19 cellular contexts compared by ENCODE assay signal in genomic region chr20:50247196-50248094, GRCh38. TPM values are rescaled to one million over a fixed set of nuclear protein-coding genes. Genes with fewer than 3 reads are reported as not detected.
A peak's percentile ranks its signal among the peaks of the same experiment; 100 is the strongest.
DNase-seq lines count a peak whose midpoint lies in the region; ATAC-seq and TF ChIP-seq lines count a peak whose summit lies in the region.
"Had no signal": no experiment of that assay in that cellular context is flagged by ENCODE, and none has a peak within 500 bp of the region (broad histone marks: within the 10 kb centered on the region; RNA-seq: fewer than 3 reads in every experiment).

No MANE protein-coding gene starts in this region.

- no peaks in the 10 kb centered on the region for H3K9me3 Mint-ChIP-seq in H9
- H3K9me3 Mint-ChIP-seq in mesothelial cell of epicardium = no peaks in the 10 kb centered on the region
- H3K9me3 Mint-ChIP-seq: activated naive CD4-positive, alpha-beta T cell treated with anti-CD3 and anti-CD28 coated beads for 36 hours; naive thymus-derived CD4-positive, alpha-beta T cell had no signal

- no peak for TF ChIP-seq EP300 in suprapubic skin (IDR thresholded peaks at IDR 0.05)
- no peak for TF ChIP-seq EP300 in esophagus muscularis mucosa (IDR thresholded peaks at IDR 0.05)

- peaks cover 0 to 4% of the 10 kb centered on the region in 2 experiments; a peak in 3 of 4 replicates for H3K4me1 Mint-ChIP-seq in H9
- H3K4me1 Mint-ChIP-seq in mesothelial cell of epicardium = peaks cover 34% of the 10 kb centered on the region
- H3K4me1 Mint-ChIP-seq: B cell had no signal

- DNase-seq in H9 (no peak), adipocyte (ENCODE audit: low read depth) (no peak), mesothelial cell of epicardium (ENCODE audit: low spot score in 2 of 2, unreplicated experiment in 2 of 2) (no peak), suprapubic skin (ENCODE audit: low spot score in 2 of 2) (no peak), foreskin melanocyte (no peak), esophagus muscularis mucosa (ENCODE audit: extremely low spot score) (no peak)
- DNase-seq: activated CD4-positive, alpha-beta T cell treated with anti-CD3 and anti-CD28 coated beads, Interleukin-2, amount 50 U/mL, for 4 hours; activated naive CD4-positive, alpha-beta T cell treated with anti-CD3 and anti-CD28 coated beads for 36 hours; effector memory CD4-positive, alpha-beta T cell; heart right ventricle; Karpas-422; naive thymus-derived CD4-positive, alpha-beta T cell; NCI-H1048; NCI-H2029 treated with DMSO at 0.1 percent for 48 hours; NK-92 treated with Interleukin-12 subunit alpha and Interleukin-12 subunit beta, amount 100 ng/mL, for 24 hours; stimulated activated CD4-positive, alpha-beta T cell treated with anti-CD3 and anti-CD28 coated beads, Interleukin-4, amount 100 ng/mL, for 4 hours; SW 1271 had no signal

- H3K27ac ChIP-seq in H9 (ENCODE audit: insufficient read length, low read depth, low read length) = no peak overlapping the region
- H3K27ac ChIP-seq in suprapubic skin = peak overlapping the region; percentile 87
- H3K27ac ChIP-seq in esophagus muscularis mucosa (replicated peaks in 1 of 4) = no peak overlapping the region
- H3K27ac ChIP-seq: heart right ventricle had no signal

- H3K4me1 ChIP-seq in H9 (ENCODE audit: insufficient read depth, low read length) (no peaks in the 10 kb centered on the region), adipocyte (ENCODE audit: control insufficient read depth, insufficient read depth, low read length) (peaks cover 63% of the 10 kb centered on the region), suprapubic skin (peaks cover 68% of the 10 kb centered on the region), esophagus muscularis mucosa (no peaks in the 10 kb centered on the region)

- H2BK20ac ChIP-seq in H9 (ENCODE audit: low read depth, low read length, poor library complexity, severe bottlenecking) = no peak overlapping the region

- H3K4me2 ChIP-seq in H9 (ENCODE audit: insufficient read depth, insufficient read length, low read length) = no peak overlapping the region

- no peak overlapping the region for H3T11ph ChIP-seq in H9 (ENCODE audit: low read length)

- H3K23me2 ChIP-seq in H9 (ENCODE audit: insufficient read length, low read depth, low read length, poor library complexity, severe bottlenecking) = no peaks in the 10 kb centered on the region

- H3K4me3 ChIP-seq in adipocyte (ENCODE audit: low read length) = no peak overlapping the region
- H3K4me3 ChIP-seq in suprapubic skin = no peak overlapping the region
- no peak overlapping the region for H3K4me3 ChIP-seq in esophagus muscularis mucosa
- H3K4me3 ChIP-seq: heart right ventricle had no signal

- intact Hi-C loops in esophagus muscularis mucosa (cut with DNase I) = no loop called here

- H4K91ac ChIP-seq in H9 (ENCODE audit: insufficient read length, low read depth, low read length) = no peak overlapping the region

- no peak overlapping the region for H3K56ac ChIP-seq in H9 (ENCODE audit: insufficient read length, low read depth, low read length)

- H3K18ac ChIP-seq in H9 (ENCODE audit: insufficient read length, low read depth, low read length) = no peak overlapping the region

- H2BK15ac ChIP-seq in H9 (ENCODE audit: low read depth, low read length) = no peak overlapping the region

- no peaks in the 10 kb centered on the region for H4K20me1 ChIP-seq in H9 (ENCODE audit: control insufficient read depth, insufficient read depth, insufficient read length)

- H3K9ac ChIP-seq in H9 (ENCODE audit: extremely low read depth, insufficient read length, low read length) (no peak overlapping the region), adipocyte (ENCODE audit: low read length) (peak overlapping the region; percentile 65)

- no peak overlapping the region for H2AFZ ChIP-seq in H9 (ENCODE audit: low read length)

- H3K4ac ChIP-seq in H9 (ENCODE audit: low read depth, low read length) = no peak overlapping the region

- H2BK5ac ChIP-seq in H9 (ENCODE audit: insufficient read length, low read length) = no peak overlapping the region

- no peak overlapping the region; the same call in 1 of the 2 replicates for H3K14ac ChIP-seq in H9 (ENCODE audit: insufficient read depth, low read length)

- no peak overlapping the region for H4K8ac ChIP-seq in H9 (replicated peaks; ENCODE audit: insufficient read length, low read depth, low read length)

- no peaks in the 10 kb centered on the region for H3K9me3 ChIP-seq in H9 (ENCODE audit: control insufficient read depth, low read depth, low read length)
- H3K9me3 ChIP-seq in adipocyte (ENCODE audit: control insufficient read depth, low read length) = no peaks in the 10 kb centered on the region
- no peaks in the 10 kb centered on the region for H3K9me3 ChIP-seq in suprapubic skin
- no peaks in the 10 kb centered on the region for H3K9me3 ChIP-seq in esophagus muscularis mucosa
- H3K9me3 ChIP-seq: heart right ventricle had no signal

- no peak overlapping the region for H4K5ac ChIP-seq in H9 (ENCODE audit: insufficient read length, low read depth, low read length)

- no peak overlapping the region for H2BK12ac ChIP-seq in H9 (ENCODE audit: insufficient read length, low read depth, low read length)

- no peak overlapping the region for H2AK5ac ChIP-seq in H9 (ENCODE audit: insufficient read length, low read length)

- no peaks in the 10 kb centered on the region for H3K79me1 ChIP-seq in H9 (ENCODE audit: insufficient read depth, low read depth, low read length, poor library complexity, severe bottlenecking)

- no peaks in the 10 kb centered on the region for H3K36me3 Mint-ChIP-seq in H9 (ENCODE audit: insufficient read depth in 1 of 3, low read depth in 3 of 3)
- no peaks in the 10 kb centered on the region for H3K36me3 Mint-ChIP-seq in mesothelial cell of epicardium
- H3K36me3 Mint-ChIP-seq: naive thymus-derived CD4-positive, alpha-beta T cell had no signal

- H3K4me3 Mint-ChIP-seq in H9 (no peak overlapping the region), mesothelial cell of epicardium (no peak overlapping the region)
- H3K4me3 Mint-ChIP-seq: activated naive CD4-positive, alpha-beta T cell treated with anti-CD3 and anti-CD28 coated beads for 36 hours; B cell; naive thymus-derived CD4-positive, alpha-beta T cell had no signal

- TF ChIP-seq CTCF in H9 (conservative IDR thresholded peaks at IDR 0.05) = no peak
- TF ChIP-seq CTCF in mesothelial cell of epicardium (IDR thresholded peaks at IDR 0.05; ENCODE audit: unreplicated experiment) = no peak
- no peak for TF ChIP-seq CTCF in suprapubic skin (IDR thresholded peaks at IDR 0.05)
- TF ChIP-seq CTCF in esophagus muscularis mucosa (IDR thresholded peaks at IDR 0.05) = no peak

- no peak overlapping the region for H3K23ac ChIP-seq in H9 (ENCODE audit: insufficient read length, low read depth, low read length)

- no peak for TF ChIP-seq POLR2A in suprapubic skin (IDR thresholded peaks at IDR 0.05)
- no peak for TF ChIP-seq POLR2A in esophagus muscularis mucosa (IDR thresholded peaks at IDR 0.05; ENCODE audit: low read depth)

- no CpG with 5 or more reads among the region's 9 CpGs for WGBS in H9 (ENCODE audit: extremely low coverage, insufficient read length, low lambda C conversion rate)
- 76% methylated on average over 8 of the region's 9 CpGs for WGBS in suprapubic skin
- WGBS in esophagus muscularis mucosa = 89% methylated on average over 8 of the region's 9 CpGs

- H2BK120ac ChIP-seq in H9 (ENCODE audit: low read depth, low read length, poor library complexity, severe bottlenecking) = no peak overlapping the region

- peak overlapping the region in 2 of 3 experiments; percentile 18 to 73; a peak in 2 of 7 replicates for H3K27ac Mint-ChIP-seq in H9
- peak overlapping the region; percentile 88 for H3K27ac Mint-ChIP-seq in mesothelial cell of epicardium
- H3K27ac Mint-ChIP-seq: activated naive CD4-positive, alpha-beta T cell treated with anti-CD3 and anti-CD28 coated beads for 36 hours; B cell; naive thymus-derived CD4-positive, alpha-beta T cell had no signal

- H3K27me3 ChIP-seq in H9 (ENCODE audit: insufficient read depth, low read length) (no peaks in the 10 kb centered on the region), adipocyte (replicated peaks; ENCODE audit: control insufficient read depth, insufficient read depth, low read length) (no peaks in the 10 kb centered on the region), suprapubic skin (no peaks in the 10 kb centered on the region), esophagus muscularis mucosa (peaks cover 0 to 8% (median 0%) of the 10 kb centered on the region in 4 donors)

- ATAC-seq in GM21526 (IDR thresholded peaks at IDR 0.05; ENCODE audit: low FRiP score, unreplicated experiment) = no peak

- H3K36me3 ChIP-seq in adipocyte (ENCODE audit: control insufficient read depth, insufficient read depth, low read length, severe bottlenecking) = no peaks in the 10 kb centered on the region
- no peaks in the 10 kb centered on the region for H3K36me3 ChIP-seq in suprapubic skin
- H3K36me3 ChIP-seq in esophagus muscularis mucosa = no peaks in the 10 kb centered on the region
- H3K36me3 ChIP-seq: heart right ventricle had no signal

- H3K79me2 ChIP-seq in H9 (ENCODE audit: insufficient read depth, low read length) = no peaks in the 10 kb centered on the region

- H3K27me3 Mint-ChIP-seq in H9 (ENCODE audit: low read depth) (peaks cover 1% of the 10 kb centered on the region; the same call in 1 of the 2 replicates), mesothelial cell of epicardium (ENCODE audit: low read depth) (no peaks in the 10 kb centered on the region)

RNA-seq across cellular contexts. Expression of gene CEBPB, which starts 56.8 kb away (rescaled TPM):
- total RNA-seq in H9 (2021) (22.6 and 25.3 TPM in 2 replicates), mesothelial cell of epicardium (23.1 to 26.0 TPM (median 25.6 TPM) in 3 replicates), suprapubic skin (10 to 100 TPM; 43.2 to 83.9 (median 69.2) TPM), esophagus muscularis mucosa (100 to 1,000 TPM; 105 to 195 (median 144) TPM)
